In the genomic region with DNA sequence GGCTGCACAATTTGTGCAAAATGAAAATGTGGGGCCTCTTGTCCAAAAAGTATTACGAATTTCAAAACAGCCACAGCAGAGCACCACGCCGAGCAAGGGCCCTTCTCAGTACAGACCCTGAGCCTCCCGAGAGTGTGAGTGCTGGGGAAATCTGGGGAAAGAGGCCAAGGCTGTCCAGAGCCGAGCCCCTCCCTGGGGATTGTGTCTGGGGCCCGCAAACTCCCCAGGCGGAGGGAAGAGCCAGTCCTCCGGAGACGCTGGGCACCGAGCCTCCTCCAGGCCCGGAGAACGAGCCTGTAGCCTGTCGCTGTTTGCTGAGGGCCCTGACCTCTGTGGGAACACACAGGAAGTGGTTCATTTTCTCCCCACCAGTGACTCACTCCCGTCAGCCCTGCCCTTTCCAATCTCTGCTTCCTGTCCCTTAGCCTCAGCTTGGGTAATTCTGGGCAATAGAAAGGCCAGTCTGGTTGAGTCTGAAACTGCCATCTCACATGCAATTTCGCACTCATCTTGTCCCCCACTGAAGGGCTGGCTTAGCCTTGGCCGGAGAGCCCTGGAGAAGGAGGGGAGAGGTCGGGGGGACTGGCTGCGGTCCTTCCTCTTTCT, we compare ENCODE assay signal across 8 cellular contexts. TPM values are rescaled to one million over a fixed set of nuclear protein-coding genes. Genes with fewer than 3 reads are reported as not detected.
DNase-seq lines count a peak whose midpoint lies in the region; TF ChIP-seq lines count a peak whose summit lies in the region.

No MANE protein-coding gene starts in this region.

- TF ChIP-seq CTCF in MM.1S (IDR thresholded peaks at IDR 0.05; ENCODE audit: low read length) = no peak

- no peaks in the 10 kb centered on the region for H3K9me3 ChIP-seq in MM.1S (replicated peaks; ENCODE audit: insufficient read depth, low read length)
- no peaks in the 10 kb centered on the region for H3K9me3 ChIP-seq in mesodermal cell (ENCODE audit: control insufficient read depth, low read length)

- peak overlapping the region; percentile 73 for H3K4me2 ChIP-seq in MM.1S (ENCODE audit: low read depth, low read length)

- no peaks in the 10 kb centered on the region for H3K27me3 ChIP-seq in MM.1S (replicated peaks; ENCODE audit: insufficient read depth, low read length)

- H3K4me1 ChIP-seq in MM.1S (ENCODE audit: low read length) (peaks cover 13% of the 10 kb centered on the region), mesodermal cell (ENCODE audit: control insufficient read depth, insufficient read depth, low read length, poor library complexity, severe bottlenecking) (peaks cover 24% of the 10 kb centered on the region)

- peak overlapping the region; percentile 39; the same call in 1 of the 2 replicates for H3K9ac ChIP-seq in MM.1S (ENCODE audit: low read length)

- 36 to 41% methylated on average over 11 to 15 of the region's 18 CpGs for whole genome bisulfite sequencing in mesodermal cell (ENCODE audit: insufficient coverage in 2 of 2), 2 experiments

- DNase-seq in H4 (ENCODE audit: low spot score) (peak; percentile 100), MM.1S (peak; percentile 74), dedifferentiated amniotic fluid mesenchymal stem cell (ENCODE audit: extremely low spot score) (peak; percentile 89), HuH-7 (ENCODE audit: low spot score) (no peak)
- peak; percentile 62 to 73 for DNase-seq in activated CD4-positive, alpha-beta T cell treated with anti-CD3 and anti-CD28 coated beads for 4 hours
- DNase-seq in stimulated activated CD8-positive, alpha-beta memory T cell treated with anti-CD3 and anti-CD28 coated beads, Interleukin-2, amount 100 ng/mL, for 48 hours (ENCODE audit: low read depth in 2 of 2) = peak; percentile 58 to 61

- peak overlapping the region; percentile 5; the same call in 1 of the 2 replicates for H3K4me3 ChIP-seq in GM08714 (ENCODE audit: low read length)
- peak overlapping the region; percentile 25; the same call in 1 of the 2 replicates for H3K4me3 ChIP-seq in MM.1S (ENCODE audit: low read length)
- no peak overlapping the region for H3K4me3 ChIP-seq in mesodermal cell (ENCODE audit: extremely low read depth, insufficient read depth, low read length, poor library complexity, severe bottlenecking)

- H3K79me2 ChIP-seq in MM.1S (ENCODE audit: low read length) = no peaks in the 10 kb centered on the region

- H3F3A ChIP-seq in MM.1S (ENCODE audit: insufficient read depth, low read length) = peaks cover 4% of the 10 kb centered on the region; the same call in 1 of the 2 replicates

- H3K27ac ChIP-seq in MM.1S (ENCODE audit: low read length) (peak overlapping the region; percentile 38; the same call in 1 of the 2 replicates), mesodermal cell (ENCODE audit: low read depth, low read length, severe bottlenecking) (peak overlapping the region; percentile 94)

- H3K9me2 ChIP-seq in MM.1S (replicated peaks; ENCODE audit: insufficient read depth, low read length) = no peaks in the 10 kb centered on the region

- H4K20me1 ChIP-seq in MM.1S (ENCODE audit: insufficient read depth, low read length) = no peaks in the 10 kb centered on the region

- H2AFZ ChIP-seq in MM.1S (ENCODE audit: low read length) = peak overlapping the region; percentile 75

- H3K36me3 ChIP-seq in MM.1S (replicated peaks; ENCODE audit: insufficient read depth, low read length) (no peaks in the 10 kb centered on the region), mesodermal cell (ENCODE audit: control insufficient read depth, insufficient read depth, low read length) (no peaks in the 10 kb centered on the region)

RNA-seq across cellular contexts. Expression of a gene that starts 19.5 kb away (rescaled TPM):
- 14.4 and 24.4 TPM in 2 replicates for total RNA-seq in H4 (2014; rRNA removed; shearing (Covaris generic))
- 47.3 TPM for polyA plus RNA-seq in mesodermal cell (2013, experiment 1 of 2)
- polyA plus RNA-seq in mesodermal cell (2013, experiment 2 of 2) = 41.6 TPM
